Comparison of ENCODE assay signal across 1 cellular context in the genomic region with DNA sequence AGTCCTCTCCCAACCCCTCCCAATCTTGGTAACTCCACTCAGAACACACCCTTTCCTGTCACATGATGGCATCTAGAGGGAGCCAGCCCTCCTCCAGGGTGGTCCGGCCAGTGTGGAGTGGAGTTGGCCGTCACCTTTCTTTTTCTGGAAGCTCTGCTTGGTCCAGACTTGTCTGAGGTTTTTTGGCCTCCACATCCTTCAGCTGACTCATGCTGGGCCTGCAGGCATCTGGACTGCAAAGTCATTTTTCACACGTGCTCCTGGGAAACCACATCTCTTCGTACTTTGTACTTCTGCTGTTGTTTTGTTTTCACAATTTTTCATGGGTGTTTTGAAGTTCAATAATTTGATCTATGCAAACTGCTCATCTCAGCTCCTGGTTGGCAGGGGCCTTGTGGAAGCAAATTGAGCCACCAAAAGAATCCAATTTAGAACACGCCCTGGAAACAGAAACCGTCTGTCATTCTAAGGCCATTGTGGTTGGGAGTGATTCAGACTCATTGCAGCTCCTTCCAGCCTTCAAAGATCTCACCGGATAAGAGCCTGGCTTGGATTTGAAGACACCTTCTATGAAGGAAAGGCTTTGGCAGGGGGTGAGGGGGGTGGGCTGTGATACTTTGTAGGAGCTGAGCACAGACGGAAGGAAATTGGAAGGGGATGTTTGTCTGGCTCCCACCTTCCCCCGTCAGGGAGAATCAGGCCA.
TF ChIP-seq lines count a peak whose summit lies in the region.

No MANE protein-coding gene starts in this region.

TF ChIP-seq in K562, 482 proteins besides CTCF, POLR2A, EP300 and RAD21 (continued from another document and continues in another):
- peak; percentile 91 for TF ChIP-seq ZNF766 (CRISPR knock-in tag; conservative IDR thresholded peaks at IDR 0.05)
- no peak for TF ChIP-seq MCM5 (IDR thresholded peaks at IDR 0.05; ENCODE audit: low read depth)
- TF ChIP-seq MAFG (tag; conservative IDR thresholded peaks at IDR 0.05) = peak; percentile 91
- TF ChIP-seq NFYB (IDR thresholded peaks at IDR 0.05; ENCODE audit: extremely low read depth, insufficient read length) = no peak
- TF ChIP-seq ZFPM2 (CRISPR knock-in tag; IDR thresholded peaks at IDR 0.05) = no peak
- TF ChIP-seq, protein P1, sequence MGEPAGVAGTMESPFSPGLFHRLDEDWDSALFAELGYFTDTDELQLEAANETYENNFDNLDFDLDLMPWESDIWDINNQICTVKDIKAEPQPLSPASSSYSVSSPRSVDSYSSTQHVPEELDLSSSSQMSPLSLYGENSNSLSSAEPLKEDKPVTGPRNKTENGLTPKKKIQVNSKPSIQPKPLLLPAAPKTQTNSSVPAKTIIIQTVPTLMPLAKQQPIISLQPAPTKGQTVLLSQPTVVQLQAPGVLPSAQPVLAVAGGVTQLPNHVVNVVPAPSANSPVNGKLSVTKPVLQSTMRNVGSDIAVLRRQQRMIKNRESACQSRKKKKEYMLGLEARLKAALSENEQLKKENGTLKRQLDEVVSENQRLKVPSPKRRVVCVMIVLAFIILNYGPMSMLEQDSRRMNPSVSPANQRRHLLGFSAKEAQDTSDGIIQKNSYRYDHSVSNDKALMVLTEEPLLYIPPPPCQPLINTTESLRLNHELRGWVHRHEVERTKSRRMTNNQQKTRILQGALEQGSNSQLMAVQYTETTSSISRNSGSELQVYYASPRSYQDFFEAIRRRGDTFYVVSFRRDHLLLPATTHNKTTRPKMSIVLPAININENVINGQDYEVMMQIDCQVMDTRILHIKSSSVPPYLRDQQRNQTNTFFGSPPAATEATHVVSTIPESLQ (CRISPR knock-in tag; IDR thresholded peaks at IDR 0.05) = no peak
- TF ChIP-seq HNRNPH1 (optimal IDR thresholded peaks at IDR 0.05; ENCODE audit: low read depth, low read length) = no peak
- TF ChIP-seq, protein P2, sequence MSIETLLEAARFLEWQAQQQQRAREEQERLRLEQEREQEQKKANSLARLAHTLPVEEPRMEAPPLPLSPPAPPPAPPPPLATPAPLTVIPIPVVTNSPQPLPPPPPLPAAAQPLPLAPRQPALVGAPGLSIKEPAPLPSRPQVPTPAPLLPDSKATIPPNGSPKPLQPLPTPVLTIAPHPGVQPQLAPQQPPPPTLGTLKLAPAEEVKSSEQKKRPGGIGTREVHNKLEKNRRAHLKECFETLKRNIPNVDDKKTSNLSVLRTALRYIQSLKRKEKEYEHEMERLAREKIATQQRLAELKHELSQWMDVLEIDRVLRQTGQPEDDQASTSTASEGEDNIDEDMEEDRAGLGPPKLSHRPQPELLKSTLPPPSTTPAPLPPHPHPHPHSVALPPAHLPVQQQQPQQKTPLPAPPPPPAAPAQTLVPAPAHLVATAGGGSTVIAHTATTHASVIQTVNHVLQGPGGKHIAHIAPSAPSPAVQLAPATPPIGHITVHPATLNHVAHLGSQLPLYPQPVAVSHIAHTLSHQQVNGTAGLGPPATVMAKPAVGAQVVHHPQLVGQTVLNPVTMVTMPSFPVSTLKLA (conservative IDR thresholded peaks at IDR 0.05) = peak; percentile 50 to 80; a peak in 3 of 4 replicates
- TF ChIP-seq, protein P3, sequence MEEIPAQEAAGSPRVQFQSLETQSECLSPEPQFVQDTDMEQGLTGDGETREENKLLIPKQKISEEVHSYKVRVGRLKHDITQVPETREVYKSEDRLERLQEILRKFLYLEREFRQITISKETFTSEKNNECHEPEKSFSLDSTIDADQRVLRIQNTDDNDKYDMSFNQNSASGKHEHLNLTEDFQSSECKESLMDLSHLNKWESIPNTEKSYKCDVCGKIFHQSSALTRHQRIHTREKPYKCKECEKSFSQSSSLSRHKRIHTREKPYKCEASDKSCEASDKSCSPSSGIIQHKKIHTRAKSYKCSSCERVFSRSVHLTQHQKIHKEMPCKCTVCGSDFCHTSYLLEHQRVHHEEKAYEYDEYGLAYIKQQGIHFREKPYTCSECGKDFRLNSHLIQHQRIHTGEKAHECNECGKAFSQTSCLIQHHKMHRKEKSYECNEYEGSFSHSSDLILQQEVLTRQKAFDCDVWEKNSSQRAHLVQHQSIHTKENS (CRISPR knock-in tag; IDR thresholded peaks at IDR 0.05) = no peak
- peak; percentile 61 for TF ChIP-seq JUND (IDR thresholded peaks at IDR 0.05; ENCODE audit: borderline replicate concordance, low read depth, low read length)
- peak; percentile 84; the same call in 2 of the 3 replicates for TF ChIP-seq JUND (tag; IDR thresholded peaks at IDR 0.05; ENCODE audit: borderline replicate concordance, low read depth, low read length)
- TF ChIP-seq, protein P4, sequence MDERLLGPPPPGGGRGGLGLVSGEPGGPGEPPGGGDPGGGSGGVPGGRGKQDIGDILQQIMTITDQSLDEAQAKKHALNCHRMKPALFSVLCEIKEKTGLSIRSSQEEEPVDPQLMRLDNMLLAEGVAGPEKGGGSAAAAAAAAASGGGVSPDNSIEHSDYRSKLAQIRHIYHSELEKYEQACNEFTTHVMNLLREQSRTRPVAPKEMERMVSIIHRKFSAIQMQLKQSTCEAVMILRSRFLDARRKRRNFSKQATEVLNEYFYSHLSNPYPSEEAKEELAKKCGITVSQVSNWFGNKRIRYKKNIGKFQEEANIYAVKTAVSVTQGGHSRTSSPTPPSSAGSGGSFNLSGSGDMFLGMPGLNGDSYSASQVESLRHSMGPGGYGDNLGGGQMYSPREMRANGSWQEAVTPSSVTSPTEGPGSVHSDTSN (CRISPR knock-in tag; IDR thresholded peaks at IDR 0.05; ENCODE audit: low read depth) = no peak
- TF ChIP-seq, protein P4 (tag; conservative IDR thresholded peaks at IDR 0.05; ENCODE audit: low read depth) = peak; percentile 56
- TF ChIP-seq ZNF764 (CRISPR knock-in tag; IDR thresholded peaks at IDR 0.05; ENCODE audit: low read depth) = no peak
- TF ChIP-seq, protein P5, sequence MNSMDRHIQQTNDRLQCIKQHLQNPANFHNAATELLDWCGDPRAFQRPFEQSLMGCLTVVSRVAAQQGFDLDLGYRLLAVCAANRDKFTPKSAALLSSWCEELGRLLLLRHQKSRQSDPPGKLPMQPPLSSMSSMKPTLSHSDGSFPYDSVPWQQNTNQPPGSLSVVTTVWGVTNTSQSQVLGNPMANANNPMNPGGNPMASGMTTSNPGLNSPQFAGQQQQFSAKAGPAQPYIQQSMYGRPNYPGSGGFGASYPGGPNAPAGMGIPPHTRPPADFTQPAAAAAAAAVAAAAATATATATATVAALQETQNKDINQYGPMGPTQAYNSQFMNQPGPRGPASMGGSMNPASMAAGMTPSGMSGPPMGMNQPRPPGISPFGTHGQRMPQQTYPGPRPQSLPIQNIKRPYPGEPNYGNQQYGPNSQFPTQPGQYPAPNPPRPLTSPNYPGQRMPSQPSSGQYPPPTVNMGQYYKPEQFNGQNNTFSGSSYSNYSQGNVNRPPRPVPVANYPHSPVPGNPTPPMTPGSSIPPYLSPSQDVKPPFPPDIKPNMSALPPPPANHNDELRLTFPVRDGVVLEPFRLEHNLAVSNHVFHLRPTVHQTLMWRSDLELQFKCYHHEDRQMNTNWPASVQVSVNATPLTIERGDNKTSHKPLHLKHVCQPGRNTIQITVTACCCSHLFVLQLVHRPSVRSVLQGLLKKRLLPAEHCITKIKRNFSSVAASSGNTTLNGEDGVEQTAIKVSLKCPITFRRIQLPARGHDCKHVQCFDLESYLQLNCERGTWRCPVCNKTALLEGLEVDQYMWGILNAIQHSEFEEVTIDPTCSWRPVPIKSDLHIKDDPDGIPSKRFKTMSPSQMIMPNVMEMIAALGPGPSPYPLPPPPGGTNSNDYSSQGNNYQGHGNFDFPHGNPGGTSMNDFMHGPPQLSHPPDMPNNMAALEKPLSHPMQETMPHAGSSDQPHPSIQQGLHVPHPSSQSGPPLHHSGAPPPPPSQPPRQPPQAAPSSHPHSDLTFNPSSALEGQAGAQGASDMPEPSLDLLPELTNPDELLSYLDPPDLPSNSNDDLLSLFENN (IDR thresholded peaks at IDR 0.05; ENCODE audit: low read depth in 2 of 2, low read length in 2 of 2) = no peak
- TF ChIP-seq, protein P6, sequence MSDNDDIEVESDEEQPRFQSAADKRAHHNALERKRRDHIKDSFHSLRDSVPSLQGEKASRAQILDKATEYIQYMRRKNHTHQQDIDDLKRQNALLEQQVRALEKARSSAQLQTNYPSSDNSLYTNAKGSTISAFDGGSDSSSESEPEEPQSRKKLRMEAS (CRISPR knock-in tag; IDR thresholded peaks at IDR 0.05) = peak; percentile 63; the same call in 1 of the 2 replicates
- TF ChIP-seq, protein P7, sequence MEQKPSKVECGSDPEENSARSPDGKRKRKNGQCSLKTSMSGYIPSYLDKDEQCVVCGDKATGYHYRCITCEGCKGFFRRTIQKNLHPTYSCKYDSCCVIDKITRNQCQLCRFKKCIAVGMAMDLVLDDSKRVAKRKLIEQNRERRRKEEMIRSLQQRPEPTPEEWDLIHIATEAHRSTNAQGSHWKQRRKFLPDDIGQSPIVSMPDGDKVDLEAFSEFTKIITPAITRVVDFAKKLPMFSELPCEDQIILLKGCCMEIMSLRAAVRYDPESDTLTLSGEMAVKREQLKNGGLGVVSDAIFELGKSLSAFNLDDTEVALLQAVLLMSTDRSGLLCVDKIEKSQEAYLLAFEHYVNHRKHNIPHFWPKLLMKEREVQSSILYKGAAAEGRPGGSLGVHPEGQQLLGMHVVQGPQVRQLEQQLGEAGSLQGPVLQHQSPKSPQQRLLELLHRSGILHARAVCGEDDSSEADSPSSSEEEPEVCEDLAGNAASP (IDR thresholded peaks at IDR 0.05) = no peak
- peak; percentile 99 for TF ChIP-seq L3MBTL2 (IDR thresholded peaks at IDR 0.05)
- TF ChIP-seq, protein P8, sequence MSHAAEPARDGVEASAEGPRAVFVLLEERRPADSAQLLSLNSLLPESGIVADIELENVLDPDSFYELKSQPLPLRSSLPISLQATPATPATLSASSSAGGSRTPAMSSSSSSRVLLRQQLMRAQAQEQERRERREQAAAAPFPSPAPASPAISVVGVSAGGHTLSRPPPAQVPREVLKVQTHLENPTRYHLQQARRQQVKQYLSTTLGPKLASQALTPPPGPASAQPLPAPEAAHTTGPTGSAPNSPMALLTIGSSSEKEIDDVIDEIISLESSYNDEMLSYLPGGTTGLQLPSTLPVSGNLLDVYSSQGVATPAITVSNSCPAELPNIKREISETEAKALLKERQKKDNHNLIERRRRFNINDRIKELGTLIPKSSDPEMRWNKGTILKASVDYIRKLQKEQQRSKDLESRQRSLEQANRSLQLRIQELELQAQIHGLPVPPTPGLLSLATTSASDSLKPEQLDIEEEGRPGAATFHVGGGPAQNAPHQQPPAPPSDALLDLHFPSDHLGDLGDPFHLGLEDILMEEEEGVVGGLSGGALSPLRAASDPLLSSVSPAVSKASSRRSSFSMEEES (CRISPR knock-in tag; IDR thresholded peaks at IDR 0.05) = peak; percentile 28; the same call in 1 of the 2 replicates
- peak; percentile 40; the same call in 1 of the 2 replicates for TF ChIP-seq GABPA (tag; conservative IDR thresholded peaks at IDR 0.05; ENCODE audit: low read depth)
- TF ChIP-seq NR2C2 (CRISPR knock-in tag; IDR thresholded peaks at IDR 0.05) = no peak
- TF ChIP-seq NR2C2 (tag; IDR thresholded peaks at IDR 0.05) = peak; percentile 68; the same call in 1 of the 2 replicates
- TF ChIP-seq ZNF584 (CRISPR knock-in tag; IDR thresholded peaks at IDR 0.05; ENCODE audit: low read depth) = peak; percentile 44; the same call in 1 of the 2 replicates
- peak; percentile 82 to 84 for TF ChIP-seq KDM1A (IDR thresholded peaks at IDR 0.05)
- TF ChIP-seq NCOR1 (IDR thresholded peaks at IDR 0.05) = peak; percentile 43
- no peak for TF ChIP-seq MCM7 (IDR thresholded peaks at IDR 0.05)
- no peak for TF ChIP-seq STAG1 (CRISPR knock-in tag; IDR thresholded peaks at IDR 0.05; ENCODE audit: borderline replicate concordance)
- TF ChIP-seq KAT7 (CRISPR knock-in tag; IDR thresholded peaks at IDR 0.05; ENCODE audit: borderline replicate concordance) = no peak
- TF ChIP-seq GTF2E2 (tag; IDR thresholded peaks at IDR 0.05) = no peak
- no peak for TF ChIP-seq ZNF311 (CRISPR knock-in tag; IDR thresholded peaks at IDR 0.05)
- no peak for TF ChIP-seq FOXM1 (IDR thresholded peaks at IDR 0.05; ENCODE audit: low read depth)
- no peak for TF ChIP-seq FOXM1 (CRISPR knock-in tag; IDR thresholded peaks at IDR 0.05; ENCODE audit: low read depth)
- TF ChIP-seq RNF2 (IDR thresholded peaks at IDR 0.05) = 0 out of 2 replicates have a peak, but pooled peaks have one; percentile 36
- peak in 1 of 2 experiments; percentile 66; a peak in 2 of 4 replicates for TF ChIP-seq RCOR1 (IDR thresholded peaks at IDR 0.05; ENCODE audit: borderline replicate concordance in 1 of 2, low read depth in 2 of 2, low read length in 2 of 2)
